ENCODE assay signal across 16 cellular contexts in the genomic region with DNA sequence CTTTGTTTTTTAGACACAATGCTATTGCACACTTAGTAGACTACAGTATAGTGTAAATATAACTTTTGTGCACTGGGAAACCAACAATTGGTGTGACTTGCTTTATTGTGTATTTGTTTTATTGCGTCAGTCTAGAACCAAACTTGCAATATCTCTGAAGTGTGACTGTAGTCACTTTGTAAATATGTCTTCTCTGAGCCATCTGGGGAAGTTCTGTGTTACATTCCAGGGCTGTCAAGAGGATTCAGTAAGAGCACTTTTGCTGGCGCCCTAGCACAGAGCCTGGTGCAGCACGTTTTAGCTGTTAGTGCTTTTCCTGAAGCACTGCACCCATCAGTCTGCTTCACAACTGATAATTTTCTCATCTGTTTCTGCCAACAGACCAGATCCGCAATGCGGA.
DNase-seq lines count a peak whose midpoint lies in the region; ATAC-seq and TF ChIP-seq lines count a peak whose summit lies in the region.
"Had no signal": no experiment of that assay in that cellular context is flagged by ENCODE, and none has a peak within 500 bp of the region (broad histone marks: within the 10 kb centered on the region; RNA-seq: fewer than 3 reads in every experiment).

No MANE protein-coding gene starts in this region.

- H3K79me2 ChIP-seq in osteoblast (ENCODE audit: insufficient read depth, low read length) (no peaks in the 10 kb centered on the region), GM23338 (replicated peaks; ENCODE audit: insufficient read depth) (no peaks in the 10 kb centered on the region)

- H3K4me1 ChIP-seq in Panc1 (ENCODE audit: control insufficient read depth, insufficient read depth, low read length) (no peaks in the 10 kb centered on the region), osteoblast (ENCODE audit: insufficient read depth, low read length) (no peaks in the 10 kb centered on the region), GM23338 (ENCODE audit: insufficient read depth) (no peaks in the 10 kb centered on the region)

- H3K4me2 ChIP-seq in osteoblast (ENCODE audit: insufficient read depth, low read length): no peak overlapping the region
- H3K4me2 ChIP-seq in GM23338: no peak overlapping the region
- H3K4me2 ChIP-seq: KMS-11 had no signal

- H3K36me3 ChIP-seq in Panc1 (ENCODE audit: control insufficient read depth, insufficient read depth, low read length): no peaks in the 10 kb centered on the region
- no peaks in the 10 kb centered on the region for H3K36me3 ChIP-seq in osteoblast (ENCODE audit: insufficient read depth, low read length)
- no peaks in the 10 kb centered on the region for H3K36me3 ChIP-seq in GM23338 (ENCODE audit: insufficient read depth)

- no peak for TF ChIP-seq CTCF in Panc1 (IDR thresholded peaks at IDR 0.05)
- no peak for TF ChIP-seq CTCF in glutamatergic neuron (IDR thresholded peaks at IDR 0.05; ENCODE audit: partially characterized antibody, unreplicated experiment)
- no peak for TF ChIP-seq CTCF in osteoblast (IDR thresholded peaks at IDR 0.05; ENCODE audit: extremely low read depth, low read depth, low read length)
- no peak for TF ChIP-seq CTCF in GM23338 (conservative IDR thresholded peaks at IDR 0.05; ENCODE audit: low read depth in 2 of 2)

- BruUV-seq in Panc1 (replicated peaks; lab: Mats Ljungman, UMichigan): no TSS peak

- H2AFZ ChIP-seq in osteoblast (ENCODE audit: low read length): no peak overlapping the region
- H2AFZ ChIP-seq in GM23338: no peak overlapping the region

- intact Hi-C loops in Panc1 (cut with micrococcal nuclease; ENCODE audit: unreplicated experiment): no loop called here

- H3K27me3 Mint-ChIP-seq in glutamatergic neuron (ENCODE audit: unreplicated experiment): peaks cover 1% of the 10 kb centered on the region
- peaks cover 9% of the 10 kb centered on the region for H3K27me3 Mint-ChIP-seq in GM23338 (ENCODE audit: insufficient read depth, low read depth, poor library complexity)
- H3K27me3 Mint-ChIP-seq: activated CD8-positive, alpha-beta T cell treated with anti-CD3 and anti-CD28 coated beads for 36 hours; activated T-helper 17 cell treated with anti-CD3 and anti-CD28 coated beads, Interleukin-2, amount 50 U/mL, for 72 hours had no signal

- H3K27me3 ChIP-seq in Panc1 (ENCODE audit: control insufficient read depth, insufficient read depth, low read length) (no peaks in the 10 kb centered on the region), osteoblast (ENCODE audit: insufficient read depth, low read length) (peaks cover 17% of the 10 kb centered on the region), GM23338 (ENCODE audit: insufficient read depth) (no peaks in the 10 kb centered on the region)

- H3K9me3 Mint-ChIP-seq in glutamatergic neuron (ENCODE audit: unreplicated experiment): peaks cover 5% of the 10 kb centered on the region
- no peaks in the 10 kb centered on the region for H3K9me3 Mint-ChIP-seq in GM23338
- H3K9me3 Mint-ChIP-seq: activated CD8-positive, alpha-beta T cell treated with anti-CD3 and anti-CD28 coated beads for 36 hours; activated T-helper 17 cell treated with anti-CD3 and anti-CD28 coated beads, Interleukin-2, amount 50 U/mL, for 72 hours; dendritic cell treated with granulocyte-macrophage colony-stimulating factor and Interleukin-4, amounts not matched to agents 40 ng/mL and 50 ng/mL, for 4 days; stimulated activated naive B cell treated with anti-CD40 and anti-IgM and Interleukin-4, amounts not matched to agents 10 μg/mL and 1 μg/mL and 100 μg/mL, for 72 hours had no signal

- peak overlapping the region; percentile 93 for H3K27ac Mint-ChIP-seq in glutamatergic neuron (ENCODE audit: unreplicated experiment)
- H3K27ac Mint-ChIP-seq in GM23338: no peak overlapping the region
- H3K27ac Mint-ChIP-seq: activated CD8-positive, alpha-beta T cell treated with anti-CD3 and anti-CD28 coated beads for 36 hours; activated T-helper 17 cell treated with anti-CD3 and anti-CD28 coated beads, Interleukin-2, amount 50 U/mL, for 72 hours; dendritic cell treated with granulocyte-macrophage colony-stimulating factor and Interleukin-4, amounts not matched to agents 40 ng/mL and 50 ng/mL, for 4 days had no signal

- peak; percentile 73 for DNase-seq in DMS53 (lab: John Stamatoyannopoulos, UW)
- peak; percentile 55 for DNase-seq in Panc1 (ENCODE audit: low read depth, low spot score)
- no peak for DNase-seq in glutamatergic neuron
- peak; percentile 67 for DNase-seq in osteoblast (ENCODE audit: insufficient read length, low spot score, missing footprints)
- DNase-seq in DMS153 treated with DMSO at 0.1 percent for 48 hours (lab: John Stamatoyannopoulos, UW; ENCODE audit: unreplicated experiment): no peak
- DNase-seq in GM23338 (ENCODE audit: low spot score): no peak
- no peak for DNase-seq in medulla oblongata (ENCODE audit: extremely low spot score)
- DNase-seq in activated CD4-positive, alpha-beta T cell treated with anti-CD3 and anti-CD28 coated beads, Interleukin-2, amount 50 U/mL, for 4 hours: no peak
- DNase-seq: activated CD8-positive, alpha-beta T cell treated with anti-CD3 and anti-CD28 coated beads for 36 hours; mesendoderm; stimulated activated naive B cell treated with anti-CD40 and anti-IgM and Interleukin-4, amounts not matched to agents 10 μg/mL and 1 μg/mL and 100 μg/mL, for 72 hours had no signal

- POLR2A ChIA-PET in Panc1 (lab: Charles Lee): no interaction called here

- peaks cover 25% of the 10 kb centered on the region for H3K4me1 Mint-ChIP-seq in glutamatergic neuron (ENCODE audit: low read depth, unreplicated experiment)
- H3K4me1 Mint-ChIP-seq in GM23338: peaks cover under 1% of the 10 kb centered on the region; the same call in 2 of the 3 replicates
- H3K4me1 Mint-ChIP-seq: activated T-helper 17 cell treated with anti-CD3 and anti-CD28 coated beads, Interleukin-2, amount 50 U/mL, for 72 hours; stimulated activated naive B cell treated with anti-CD40 and anti-IgM and Interleukin-4, amounts not matched to agents 10 μg/mL and 1 μg/mL and 100 μg/mL, for 72 hours had no signal

- CTCF ChIA-PET in Panc1 (lab: Charles Lee): no interaction called here

- no peaks in the 10 kb centered on the region for H3F3A ChIP-seq in GM23338 (replicated peaks; ENCODE audit: low read depth)

- in situ Hi-C loops in Panc1 (cut with HindIII; ENCODE audit: low pct_unique_long_range_greater_than_20kb, low sequenced_read_pairs): no loop called here

- no peak overlapping the region for H3K27ac ChIP-seq in Panc1 (ENCODE audit: low read length)
- H3K27ac ChIP-seq in osteoblast (ENCODE audit: low read depth, low read length): no peak overlapping the region
- H3K27ac ChIP-seq in GM23338 (ENCODE audit: low read depth): no peak overlapping the region
- H3K27ac ChIP-seq: C4-2B, KMS-11 had no signal

- no peaks in the 10 kb centered on the region for H3K9me3 ChIP-seq in Panc1 (ENCODE audit: control insufficient read depth, insufficient read depth, low read depth, low read length)
- no peaks in the 10 kb centered on the region for H3K9me3 ChIP-seq in osteoblast (ENCODE audit: low read depth, low read length)

- H3K4me3 Mint-ChIP-seq in glutamatergic neuron (ENCODE audit: unreplicated experiment) (peak overlapping the region; percentile 38), GM23338 (no peak overlapping the region)
- H3K4me3 Mint-ChIP-seq: activated CD8-positive, alpha-beta T cell treated with anti-CD3 and anti-CD28 coated beads for 36 hours; activated T-helper 17 cell treated with anti-CD3 and anti-CD28 coated beads, Interleukin-2, amount 50 U/mL, for 72 hours; dendritic cell treated with granulocyte-macrophage colony-stimulating factor and Interleukin-4, amounts not matched to agents 40 ng/mL and 50 ng/mL, for 4 days; stimulated activated naive B cell treated with anti-CD40 and anti-IgM and Interleukin-4, amounts not matched to agents 10 μg/mL and 1 μg/mL and 100 μg/mL, for 72 hours had no signal

- H3K4me3 ChIP-seq in Panc1 (ENCODE audit: low read depth in 2 of 2, low read length in 2 of 2): no peak overlapping the region
- no peak overlapping the region for H3K4me3 ChIP-seq in osteoblast (ENCODE audit: insufficient read depth, low read length)
- H3K4me3 ChIP-seq in GM23338: no peak overlapping the region
- H3K4me3 ChIP-seq: GM12878 had no signal

- H3K36me3 Mint-ChIP-seq in glutamatergic neuron (ENCODE audit: unreplicated experiment) (peaks cover 4% of the 10 kb centered on the region), GM23338 (ENCODE audit: low read depth) (no peaks in the 10 kb centered on the region)
- H3K36me3 Mint-ChIP-seq: stimulated activated naive B cell treated with anti-CD40 and anti-IgM and Interleukin-4, amounts not matched to agents 10 μg/mL and 1 μg/mL and 100 μg/mL, for 72 hours had no signal

- ATAC-seq in Panc1: no peak
- ATAC-seq in GM23338: no peak
- ATAC-seq: activated CD8-positive, alpha-beta T cell treated with anti-CD3 and anti-CD28 coated beads for 36 hours; activated T-helper 17 cell treated with anti-CD3 and anti-CD28 coated beads, Interleukin-2, amount 50 U/mL, for 72 hours; GM12878; stimulated activated naive B cell treated with anti-CD40 and anti-IgM and Interleukin-4, amounts not matched to agents 10 μg/mL and 1 μg/mL and 100 μg/mL, for 72 hours had no signal

- H3K9me2 ChIP-seq in GM23338 (ENCODE audit: insufficient read depth): no peaks in the 10 kb centered on the region

- H4K20me1 ChIP-seq in osteoblast (ENCODE audit: insufficient read depth, low read length): no peaks in the 10 kb centered on the region
- H4K20me1 ChIP-seq in GM23338 (replicated peaks; ENCODE audit: insufficient read depth): no peaks in the 10 kb centered on the region

TF ChIP-seq in GM23338, 12 proteins besides CTCF, POLR2A, EP300 and RAD21 (continues in another document):
- TF ChIP-seq ZNF114 (CRISPR knock-in tag; IDR thresholded peaks at IDR 0.05) (no peak), JUNB (IDR thresholded peaks at IDR 0.05; ENCODE audit: unreplicated experiment) (no peak)

Comparison
In these comparisons a context has a peak if more than half of its experiments do, and no peak if none do; other contexts are left out.
1. DNase-seq: peak in DMS53 (single experiment), Panc1 (single experiment) and osteoblast (single experiment); none in glutamatergic neuron (single experiment), DMS153 treated with DMSO at 0.1 percent for 48 hours (single experiment), GM23338 (single experiment), medulla oblongata (single experiment) and activated CD4-positive, alpha-beta T cell treated with anti-CD3 and anti-CD28 coated beads, Interleukin-2, amount 50 U/mL, for 4 hours (0 of 2).